Comparison of ENCODE assay signal across 1 cellular context in genomic region chr1:227919916-227920315, GRCh38.
TF ChIP-seq lines count a peak whose summit lies in the region.

No MANE protein-coding gene starts in this region.

TF ChIP-seq in HepG2, 621 proteins besides CTCF, POLR2A, EP300 and RAD21:
- TF ChIP-seq ZNF691 (CRISPR knock-in tag; IDR thresholded peaks at IDR 0.05; ENCODE audit: borderline replicate concordance, low read depth) (no peak), ZNF160 (CRISPR knock-in tag; IDR thresholded peaks at IDR 0.05) (no peak), ARID3A (IDR thresholded peaks at IDR 0.05; ENCODE audit: low read depth, low read length) (no peak), NR0B2 (CRISPR knock-in tag; IDR thresholded peaks at IDR 0.05) (no peak), MNT (IDR thresholded peaks at IDR 0.05) (peak; percentile 35; the same call in 1 of the 2 replicates), SMAD3 (CRISPR knock-in tag; IDR thresholded peaks at IDR 0.05) (no peak), CREB1 (IDR thresholded peaks at IDR 0.05) (no peak), CREB1 (CRISPR knock-in tag; IDR thresholded peaks at IDR 0.05) (no peak)
